27 cellular contexts compared by ENCODE assay signal in the genomic region with DNA sequence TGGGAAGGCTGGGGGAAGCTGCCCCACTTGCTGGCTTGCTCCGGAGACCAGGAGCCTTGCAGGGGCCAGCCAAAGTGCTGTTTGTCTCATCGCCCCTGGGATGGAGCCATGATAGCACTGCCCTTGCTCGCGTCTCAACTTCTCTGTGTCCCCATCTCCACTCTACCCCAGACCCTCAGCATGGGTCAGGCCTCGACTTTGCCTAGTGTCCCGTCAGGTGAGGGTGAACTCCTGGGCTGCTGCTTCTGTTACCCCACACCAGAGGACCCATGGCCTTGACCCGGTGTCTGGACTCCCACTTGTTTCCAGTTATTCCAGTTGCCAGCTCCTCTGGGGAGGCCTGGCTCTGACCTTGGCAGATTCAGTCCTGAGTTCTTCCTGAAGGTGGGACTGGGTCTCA. TPM values are rescaled to one million over a fixed set of nuclear protein-coding genes. Genes with fewer than 3 reads are reported as not detected.
DNase-seq lines count a peak whose midpoint lies in the region; ATAC-seq and TF ChIP-seq lines count a peak whose summit lies in the region.
"Had no signal": no experiment of that assay in that cellular context is flagged by ENCODE, and none has a peak within 500 bp of the region (broad histone marks: within the 10 kb centered on the region; RNA-seq: fewer than 3 reads in every experiment).

No MANE protein-coding gene starts in this region.

- no peak overlapping the region for H3K4me3 ChIP-seq in dorsolateral prefrontal cortex
- no peak overlapping the region for H3K4me3 ChIP-seq in aorta (ENCODE audit: low read length in 2 of 2)
- H3K4me3 ChIP-seq: cardiac muscle cell, neural progenitor cell, stomach, transverse colon had no signal

- H3K9me3 ChIP-seq in aorta (ENCODE audit: control insufficient read depth, low read length): no peaks in the 10 kb centered on the region
- H3K9me3 ChIP-seq: BE2C, stomach, transverse colon had no signal

- H3K4me3 Mint-ChIP-seq in natural killer cell treated with Interleukin-12 subunit alpha and Interleukin-12 subunit beta and Interleukin-15 and Interleukin-18, amount 100 ng/mL, for 72 hours: no peak overlapping the region
- H3K4me3 Mint-ChIP-seq in natural killer cell (no peak overlapping the region), nephron progenitor cell (no peak overlapping the region)
- H3K4me3 Mint-ChIP-seq: activated CD8-positive, alpha-beta T cell treated with anti-CD3 and anti-CD28 coated beads, Interleukin-2, amount 10 ng/mL, durations not matched to agents 7 days and 5 days; activated naive CD4-positive, alpha-beta T cell treated with anti-CD3 and anti-CD28 coated beads, Interleukin-2, amount 50 U/mL, for 24 hours; activated T-helper 17 cell treated with anti-CD3 and anti-CD28 coated beads, Interleukin-2, amount 50 U/mL, for 72 hours; H9; neural progenitor cell; T-helper 2 cell treated with Interferon-gamma antibody and Interleukin-4, amounts not matched to agents 5 μg/mL and 100 μg/mL, for 36 hours had no signal

- no peak for ATAC-seq in natural killer cell treated with Interleukin-12 subunit alpha and Interleukin-12 subunit beta and Interleukin-15 and Interleukin-18, amount 100 ng/mL, for 72 hours
- ATAC-seq in natural killer cell: no peak
- ATAC-seq in aorta (ENCODE audit: low FRiP score): no peak
- ATAC-seq in HG02678 (IDR thresholded peaks at IDR 0.05; ENCODE audit: unreplicated experiment): no peak
- ATAC-seq: activated CD8-positive, alpha-beta T cell treated with anti-CD3 and anti-CD28 coated beads, Interleukin-2, amount 10 ng/mL, durations not matched to agents 7 days and 5 days; activated T-helper 17 cell treated with anti-CD3 and anti-CD28 coated beads, Interleukin-2, amount 50 U/mL, for 72 hours had no signal

- TF ChIP-seq CTCF in natural killer cell (IDR thresholded peaks at IDR 0.05) (no peak), dorsolateral prefrontal cortex (IDR thresholded peaks at IDR 0.05 in 54 of 56, conservative IDR thresholded peaks at IDR 0.05 in 2 of 56; ENCODE audit: low read depth in 1 of 56, partially characterized antibody in 56 of 56) (no peak), nephron progenitor cell (IDR thresholded peaks at IDR 0.05) (no peak)

- peaks cover under 1 to 10% of the 10 kb centered on the region in 2 donors for H3K4me1 Mint-ChIP-seq in natural killer cell treated with Interleukin-12 subunit alpha and Interleukin-12 subunit beta and Interleukin-15 and Interleukin-18, amount 100 ng/mL, for 72 hours (ENCODE audit: low read depth in 2 of 2)
- H3K4me1 Mint-ChIP-seq in natural killer cell (no peaks in the 10 kb centered on the region), nephron progenitor cell (peaks cover 51% of the 10 kb centered on the region)
- H3K4me1 Mint-ChIP-seq: activated naive CD4-positive, alpha-beta T cell treated with anti-CD3 and anti-CD28 coated beads, Interleukin-2, amount 50 U/mL, for 24 hours; activated T-helper 17 cell treated with anti-CD3 and anti-CD28 coated beads, Interleukin-2, amount 50 U/mL, for 72 hours had no signal

- H3K4me1 ChIP-seq in aorta (ENCODE audit: control insufficient read depth in 1 of 2, insufficient read depth in 2 of 2, low read length in 2 of 2): peaks cover 0 to 3% of the 10 kb centered on the region in 2 donors
- H3K4me1 ChIP-seq: BE2C, parathyroid adenoma had no signal

- 71 to 85% methylated on average over 7 of the region's 7 CpGs for WGBS in aorta, 2 donors

- intact Hi-C loops in natural killer cell (cut with micrococcal nuclease): no loop called here
- intact Hi-C loops in dorsolateral prefrontal cortex (cut with DNase I): no loop called here
- intact Hi-C loops in aorta (cut with DNase I): no loop called here

- no peaks in the 10 kb centered on the region for H3K36me3 ChIP-seq in aorta (ENCODE audit: control insufficient read depth in 1 of 2, insufficient read depth in 2 of 2, low read length in 1 of 2)
- H3K36me3 ChIP-seq: BE2C, cardiac muscle cell, neural progenitor cell, stomach, transverse colon had no signal

- H3K27ac Mint-ChIP-seq in natural killer cell treated with Interleukin-12 subunit alpha and Interleukin-12 subunit beta and Interleukin-15 and Interleukin-18, amount 100 ng/mL, for 72 hours: no peak overlapping the region
- H3K27ac Mint-ChIP-seq in natural killer cell: no peak overlapping the region
- peak overlapping the region; percentile 11 for H3K27ac Mint-ChIP-seq in nephron progenitor cell
- H3K27ac Mint-ChIP-seq: activated CD8-positive, alpha-beta T cell treated with anti-CD3 and anti-CD28 coated beads, Interleukin-2, amount 10 ng/mL, durations not matched to agents 7 days and 5 days; activated naive CD4-positive, alpha-beta T cell treated with anti-CD3 and anti-CD28 coated beads, Interleukin-2, amount 50 U/mL, for 24 hours; activated T-helper 17 cell treated with anti-CD3 and anti-CD28 coated beads, Interleukin-2, amount 50 U/mL, for 72 hours; neural progenitor cell; T-helper 2 cell treated with Interferon-gamma antibody and Interleukin-4, amounts not matched to agents 5 μg/mL and 100 μg/mL, for 36 hours had no signal

- no peaks in the 10 kb centered on the region for H3K27me3 ChIP-seq in dorsolateral prefrontal cortex
- H3K27me3 ChIP-seq in aorta (ENCODE audit: control insufficient read depth in 1 of 2, insufficient read depth in 2 of 2, low read length in 1 of 2): no peaks in the 10 kb centered on the region
- H3K27me3 ChIP-seq: BE2C, cardiac muscle cell, neural progenitor cell, stomach, transverse colon had no signal

- H3K9me3 Mint-ChIP-seq in natural killer cell treated with Interleukin-12 subunit alpha and Interleukin-12 subunit beta and Interleukin-15 and Interleukin-18, amount 100 ng/mL, for 72 hours: no peaks in the 10 kb centered on the region
- H3K9me3 Mint-ChIP-seq in natural killer cell: no peaks in the 10 kb centered on the region
- H3K9me3 Mint-ChIP-seq in nephron progenitor cell: no peaks in the 10 kb centered on the region
- H3K9me3 Mint-ChIP-seq: activated naive CD4-positive, alpha-beta T cell treated with anti-CD3 and anti-CD28 coated beads, Interleukin-2, amount 50 U/mL, for 24 hours; activated T-helper 17 cell treated with anti-CD3 and anti-CD28 coated beads, Interleukin-2, amount 50 U/mL, for 72 hours; H9; neural progenitor cell; T-helper 2 cell treated with Interferon-gamma antibody and Interleukin-4, amounts not matched to agents 5 μg/mL and 100 μg/mL, for 36 hours had no signal

- peak overlapping the region in 40 of 59 donors; percentile 22 to 91 (median 80) for H3K27ac ChIP-seq in dorsolateral prefrontal cortex
- H3K27ac ChIP-seq in aorta (ENCODE audit: low read depth in 1 of 2, low read length in 2 of 2): peak overlapping the region in 1 of 2 donors; percentile 28
- H3K27ac ChIP-seq: cardiac muscle cell, neural progenitor cell, parathyroid adenoma, stomach, transverse colon had no signal

- DNase-seq in natural killer cell treated with Interleukin-12 subunit alpha and Interleukin-12 subunit beta and Interleukin-15 and Interleukin-18, amount 100 ng/mL, for 72 hours (ENCODE audit: low spot score): peak; percentile 16
- no peak for DNase-seq in natural killer cell
- DNase-seq in dorsolateral prefrontal cortex: no peak
- DNase-seq in nephron progenitor cell: no peak
- peak; percentile 41 to 64 for DNase-seq in aorta
- no peak for DNase-seq in GM19238 (ENCODE audit: insufficient read length, low spot score)
- no peak for DNase-seq in T-helper 9 cell
- DNase-seq: ACHN; activated CD8-positive, alpha-beta T cell treated with anti-CD3 and anti-CD28 coated beads, Interleukin-2, amount 10 ng/mL, durations not matched to agents 7 days and 5 days; amygdala; BE2C; DMS153; H9; Kasumi-1; NCI-H1417 treated with DMSO at 0.1 percent for 48 hours; NCI-H2029 treated with DMSO at 0.1 percent for 48 hours; NCI-H524; SHP77 treated with DMSO at 0.1 percent for 48 hours; stomach; transverse colon had no signal

- no peaks in the 10 kb centered on the region for H3K27me3 Mint-ChIP-seq in natural killer cell treated with Interleukin-12 subunit alpha and Interleukin-12 subunit beta and Interleukin-15 and Interleukin-18, amount 100 ng/mL, for 72 hours
- no peaks in the 10 kb centered on the region for H3K27me3 Mint-ChIP-seq in natural killer cell (ENCODE audit: low read depth in 2 of 2)
- H3K27me3 Mint-ChIP-seq in nephron progenitor cell (ENCODE audit: low read depth, poor library complexity): peaks cover 6% of the 10 kb centered on the region
- H3K27me3 Mint-ChIP-seq: activated naive CD4-positive, alpha-beta T cell treated with anti-CD3 and anti-CD28 coated beads, Interleukin-2, amount 50 U/mL, for 24 hours; activated T-helper 17 cell treated with anti-CD3 and anti-CD28 coated beads, Interleukin-2, amount 50 U/mL, for 72 hours had no signal

- H3K36me3 Mint-ChIP-seq in natural killer cell treated with Interleukin-12 subunit alpha and Interleukin-12 subunit beta and Interleukin-15 and Interleukin-18, amount 100 ng/mL, for 72 hours: no peaks in the 10 kb centered on the region
- H3K36me3 Mint-ChIP-seq in natural killer cell: no peaks in the 10 kb centered on the region
- H3K36me3 Mint-ChIP-seq in nephron progenitor cell (ENCODE audit: low read depth): peaks cover 6% of the 10 kb centered on the region
- H3K36me3 Mint-ChIP-seq: activated naive CD4-positive, alpha-beta T cell treated with anti-CD3 and anti-CD28 coated beads, Interleukin-2, amount 50 U/mL, for 24 hours had no signal

RNA-seq across cellular contexts. Expression of gene DUSP7, which starts 36.5 kb away (rescaled TPM):
- total RNA-seq in natural killer cell treated with Interleukin-12 subunit alpha and Interleukin-12 subunit beta and Interleukin-15 and Interleukin-18, amount 100 ng/mL, for 72 hours: 10 to 100 TPM; 19.4 to 31.0 TPM
- total RNA-seq in natural killer cell (10 to 100 TPM in 2 of 3 donors, 1 to 10 TPM in 1; 8.7 to 17.4 (median 11.6) TPM), dorsolateral prefrontal cortex (10 to 100 TPM; 29.0 to 90.9 (median 44.8) TPM), aorta (10 to 100 TPM; 36.8 to 54.1 TPM)
- 10 to 100 TPM in 1 of 2 donors, 1 to 10 TPM in 1; 8.8 to 14.4 TPM for polyA plus RNA-seq in aorta

Comparison
In these comparisons a context has a peak if more than half of its experiments do, and no peak if none do; other contexts are left out.
1. DNase-seq: peak in natural killer cell treated with Interleukin-12 subunit alpha and Interleukin-12 subunit beta and Interleukin-15 and Interleukin-18, amount 100 ng/mL, for 72 hours (single experiment) and aorta (2 of 2); none in natural killer cell (single experiment), dorsolateral prefrontal cortex (0 of 10), nephron progenitor cell (single experiment), GM19238 (single experiment) and T-helper 9 cell (single experiment).